Comparison of ENCODE assay signal across 22 cellular contexts in genomic region chr1:34057347-34057746, GRCh38.
DNase-seq lines count a peak whose midpoint lies in the region; ATAC-seq and TF ChIP-seq lines count a peak whose summit lies in the region.
"Had no signal": no experiment of that assay in that cellular context is flagged by ENCODE, and none has a peak within 500 bp of the region (broad histone marks: within the 10 kb centered on the region; RNA-seq: fewer than 3 reads in every experiment).

No MANE protein-coding gene starts in this region.

- no peaks in the 10 kb centered on the region for H3K9me3 Mint-ChIP-seq in H9
- H3K9me3 Mint-ChIP-seq: activated CD4-positive, alpha-beta memory T cell treated with anti-CD3 and anti-CD28 coated beads for 36 hours had no signal

- no peaks in the 10 kb centered on the region for H3K79me1 ChIP-seq in H9 (ENCODE audit: insufficient read depth, low read depth, low read length, poor library complexity, severe bottlenecking)

- H3K27ac Mint-ChIP-seq in H9, result peak overlapping the region in 2 of 3 experiments; percentile 58 to 60; a peak in 2 of 7 replicates
- H3K27ac Mint-ChIP-seq: activated CD4-positive, alpha-beta memory T cell treated with anti-CD3 and anti-CD28 coated beads for 36 hours; naive B cell had no signal

- H2AK5ac ChIP-seq in H9 (ENCODE audit: insufficient read length, low read length), result no peak overlapping the region

- no peak overlapping the region for H3K18ac ChIP-seq in H9 (ENCODE audit: insufficient read length, low read depth, low read length)

- H3K23me2 ChIP-seq in H9 (ENCODE audit: insufficient read length, low read depth, low read length, poor library complexity, severe bottlenecking), result no peaks in the 10 kb centered on the region

- no peak overlapping the region for H2BK20ac ChIP-seq in H9 (ENCODE audit: low read depth, low read length, poor library complexity, severe bottlenecking)

- H3K79me2 ChIP-seq in DOHH2 (ENCODE audit: control insufficient read depth, low read length) (no peaks in the 10 kb centered on the region), H9 (ENCODE audit: insufficient read depth, low read length) (no peaks in the 10 kb centered on the region)
- H3K79me2 ChIP-seq: parathyroid adenoma had no signal

- H4K91ac ChIP-seq in H9 (ENCODE audit: insufficient read length, low read depth, low read length), result no peak overlapping the region

- H3K27ac ChIP-seq in DOHH2 (ENCODE audit: low read depth, low read length) (no peak overlapping the region), H9 (ENCODE audit: insufficient read length, low read depth, low read length) (no peak overlapping the region)
- H3K27ac ChIP-seq: parathyroid adenoma, testis had no signal

- no peaks in the 10 kb centered on the region for H3K27me3 Mint-ChIP-seq in H9 (ENCODE audit: low read depth)

- no peak overlapping the region for H3K9ac ChIP-seq in H9 (ENCODE audit: extremely low read depth, insufficient read length, low read length)
- H3K9ac ChIP-seq: parathyroid adenoma had no signal

- no peak overlapping the region for H3K14ac ChIP-seq in H9 (ENCODE audit: insufficient read depth, low read length)

- no peak overlapping the region for H2AFZ ChIP-seq in H9 (ENCODE audit: low read length)
- H2AFZ ChIP-seq: parathyroid adenoma had no signal

- ATAC-seq in GM21360 (IDR thresholded peaks at IDR 0.05; ENCODE audit: unreplicated experiment), result no peak
- ATAC-seq: esophagus mucosa, K562 had no signal

- H2BK120ac ChIP-seq in H9 (ENCODE audit: low read depth, low read length, poor library complexity, severe bottlenecking), result no peak overlapping the region

- no peak overlapping the region for H3K4me3 Mint-ChIP-seq in H9
- H3K4me3 Mint-ChIP-seq: activated CD4-positive, alpha-beta memory T cell treated with anti-CD3 and anti-CD28 coated beads for 36 hours; CD4-positive, CD25-positive, alpha-beta regulatory T cell had no signal

- H4K20me1 ChIP-seq in DOHH2 (ENCODE audit: control insufficient read depth, insufficient read depth, low read depth, low read length), result no peaks in the 10 kb centered on the region
- no peaks in the 10 kb centered on the region for H4K20me1 ChIP-seq in H9 (ENCODE audit: control insufficient read depth, insufficient read depth, insufficient read length)

- no peak overlapping the region for H2BK12ac ChIP-seq in H9 (ENCODE audit: insufficient read length, low read depth, low read length)

- no peaks in the 10 kb centered on the region for H3K9me2 ChIP-seq in DOHH2 (replicated peaks; ENCODE audit: control insufficient read depth, low read length)

- no peak overlapping the region for H3K4me3 ChIP-seq in DOHH2 (ENCODE audit: low read length)
- H3K4me3 ChIP-seq: K562, MG63, testis had no signal

- no peak overlapping the region for H3T11ph ChIP-seq in H9 (ENCODE audit: low read length)

- peaks cover 19 to 20% of the 10 kb centered on the region in 2 experiments for H3K4me1 Mint-ChIP-seq in H9
- H3K4me1 Mint-ChIP-seq: CD4-positive, CD25-positive, alpha-beta regulatory T cell; naive B cell had no signal

- H3F3A ChIP-seq in DOHH2 (ENCODE audit: control insufficient read depth, insufficient read depth), result no peaks in the 10 kb centered on the region

- H3K27me3 ChIP-seq in DOHH2 (ENCODE audit: control insufficient read depth, low read length) (no peaks in the 10 kb centered on the region), H9 (ENCODE audit: insufficient read depth, low read length) (no peaks in the 10 kb centered on the region)
- H3K27me3 ChIP-seq: MG63, testis had no signal

- H3K36me3 Mint-ChIP-seq in H9 (ENCODE audit: insufficient read depth in 1 of 3, low read depth in 3 of 3), result peaks cover 0 to 5% (median 2%) of the 10 kb centered on the region in 3 experiments; a peak in 4 of 7 replicates
- H3K36me3 Mint-ChIP-seq: activated CD4-positive, alpha-beta memory T cell treated with anti-CD3 and anti-CD28 coated beads for 36 hours; CD4-positive, CD25-positive, alpha-beta regulatory T cell; naive B cell had no signal

- no peak overlapping the region for H4K8ac ChIP-seq in H9 (replicated peaks; ENCODE audit: insufficient read length, low read depth, low read length)

- peak; percentile 59 for DNase-seq in H9
- DNase-seq in astrocyte of the hippocampus (ENCODE audit: low read depth, low spot score), result peak; percentile 39
- peak; percentile 68 for DNase-seq in iPS-NIHi7 (ENCODE audit: extremely low spot score)
- no peak for DNase-seq in NOMO-1 treated with dmso at 0.1 percent for 144 hours (lab: John Stamatoyannopoulos, UW; ENCODE audit: unreplicated experiment)
- DNase-seq in NCI-H2029 treated with DMSO at 0.1 percent for 48 hours (lab: John Stamatoyannopoulos, UW), result no peak
- DNase-seq: activated CD4-positive, alpha-beta memory T cell treated with anti-CD3 and anti-CD28 coated beads for 36 hours; activated effector memory CD4-positive, alpha-beta T cell treated with Interleukin-2 at 50 U/mL for 16 hours; CD4-positive, CD25-positive, alpha-beta regulatory T cell; effector CD8-positive, alpha-beta T cell; foreskin melanocyte; GDM1; MG63; naive B cell; NCI-H187 treated with DMSO at 0.1 percent for 48 hours; NCI-H510A; SW 1271; testis had no signal

- peak overlapping the region; percentile 18 for H3K4me2 ChIP-seq in DOHH2 (ENCODE audit: low read length)
- no peak overlapping the region for H3K4me2 ChIP-seq in H9 (ENCODE audit: insufficient read depth, insufficient read length, low read length)

- no peak for TF ChIP-seq CTCF in DOHH2 (IDR thresholded peaks at IDR 0.05; ENCODE audit: low read depth, low read length, poor library complexity, severe bottlenecking)
- TF ChIP-seq CTCF in H9 (conservative IDR thresholded peaks at IDR 0.05), result no peak

- H3K4me1 ChIP-seq in DOHH2 (ENCODE audit: control insufficient read depth, low read length) (peaks cover 14% of the 10 kb centered on the region), H9 (ENCODE audit: insufficient read depth, low read length) (no peaks in the 10 kb centered on the region)
- H3K4me1 ChIP-seq: parathyroid adenoma, testis had no signal

- no peaks in the 10 kb centered on the region for H3K36me3 ChIP-seq in DOHH2 (ENCODE audit: control insufficient read depth, low read length)
- H3K36me3 ChIP-seq: MG63 had no signal

- H3K23ac ChIP-seq in H9 (ENCODE audit: insufficient read length, low read depth, low read length), result no peak overlapping the region

- H3K9me3 ChIP-seq in DOHH2 (ENCODE audit: control insufficient read depth, insufficient read depth, low read length) (no peaks in the 10 kb centered on the region), H9 (ENCODE audit: control insufficient read depth, low read depth, low read length) (no peaks in the 10 kb centered on the region)
- H3K9me3 ChIP-seq: MG63, testis had no signal

- H3K56ac ChIP-seq in H9 (ENCODE audit: insufficient read length, low read depth, low read length), result no peak overlapping the region

- no peak overlapping the region for H4K5ac ChIP-seq in H9 (ENCODE audit: insufficient read length, low read depth, low read length)

- WGBS in H9 (ENCODE audit: extremely low coverage, insufficient read length, low lambda C conversion rate), result no CpG with 5 or more reads among the region's 8 CpGs

- H2BK15ac ChIP-seq in H9 (ENCODE audit: low read depth, low read length), result no peak overlapping the region

- no peak overlapping the region for H2BK5ac ChIP-seq in H9 (ENCODE audit: insufficient read length, low read length)

- H3K4ac ChIP-seq in H9 (ENCODE audit: low read depth, low read length), result no peak overlapping the region

Comparison
In these comparisons a context has a peak if more than half of its experiments do, and no peak if none do; other contexts are left out.
1. DNase-seq: peak in H9 (single experiment), astrocyte of the hippocampus (single experiment) and iPS-NIHi7 (single experiment); none in NOMO-1 treated with dmso at 0.1 percent for 144 hours (single experiment) and NCI-H2029 treated with DMSO at 0.1 percent for 48 hours (single experiment).